In the genomic region with DNA sequence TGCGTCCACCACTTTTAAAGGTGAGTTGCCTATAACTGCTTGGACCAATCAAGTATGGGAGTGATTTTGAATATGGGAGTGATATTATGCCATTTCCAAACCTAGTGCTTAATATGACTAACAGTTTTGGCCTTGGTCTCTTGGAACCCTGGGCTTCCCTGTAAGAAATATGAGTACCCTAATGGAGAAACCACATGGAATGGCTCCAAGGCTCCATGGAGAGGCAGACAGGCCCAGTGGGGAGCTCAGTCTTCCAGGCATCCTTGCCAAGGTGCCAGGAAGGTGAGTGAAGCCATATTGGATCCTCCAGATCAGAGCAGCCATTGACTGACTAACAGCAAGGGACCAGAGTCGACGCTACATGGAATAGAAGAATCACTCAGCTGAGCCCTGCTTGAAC, we compare ENCODE assay signal across 25 cellular contexts. TPM values are rescaled to one million over a fixed set of nuclear protein-coding genes. Genes with fewer than 3 reads are reported as not detected.
DNase-seq lines count a peak whose midpoint lies in the region; ATAC-seq and TF ChIP-seq lines count a peak whose summit lies in the region.
"Had no signal": no experiment of that assay in that cellular context is flagged by ENCODE, and none has a peak within 500 bp of the region (broad histone marks: within the 10 kb centered on the region; RNA-seq: fewer than 3 reads in every experiment).

No MANE protein-coding gene starts in this region.

- H3K4me1 ChIP-seq in BLaER1 (peaks cover 88% of the 10 kb centered on the region), Karpas-422 (ENCODE audit: low read length) (peaks cover 64% of the 10 kb centered on the region)

- no peak for ATAC-seq in HG03108 (IDR thresholded peaks at IDR 0.05; ENCODE audit: unreplicated experiment)
- ATAC-seq: GM12878; naive thymus-derived CD8-positive, alpha-beta T cell; WTC11 had no signal

- peaks cover 57% of the 10 kb centered on the region for H3K4me1 Mint-ChIP-seq in nephron progenitor cell
- H3K4me1 Mint-ChIP-seq in osteocyte (ENCODE audit: unreplicated experiment) = peaks cover 53% of the 10 kb centered on the region

- no peak overlapping the region for H2AFZ ChIP-seq in Karpas-422 (ENCODE audit: low read length)

- H3K36me3 Mint-ChIP-seq in nephron progenitor cell (ENCODE audit: low read depth) (peaks cover 27% of the 10 kb centered on the region), osteocyte (ENCODE audit: unreplicated experiment) (no peaks in the 10 kb centered on the region)
- H3K36me3 Mint-ChIP-seq: naive thymus-derived CD8-positive, alpha-beta T cell; WTC11 had no signal

- H4K20me1 ChIP-seq in BLaER1 = no peaks in the 10 kb centered on the region
- no peaks in the 10 kb centered on the region for H4K20me1 ChIP-seq in Karpas-422 (ENCODE audit: insufficient read depth, low read depth, low read length)

- no peak overlapping the region for H3K4me3 Mint-ChIP-seq in nephron progenitor cell
- no peak overlapping the region for H3K4me3 Mint-ChIP-seq in osteocyte (ENCODE audit: unreplicated experiment)
- H3K4me3 Mint-ChIP-seq: WTC11 had no signal

- H3K9me3 ChIP-seq in BLaER1 (peaks cover 8% of the 10 kb centered on the region; the same call in 1 of the 2 replicates), Karpas-422 (ENCODE audit: low read length) (no peaks in the 10 kb centered on the region)
- H3K9me3 ChIP-seq: thyroid gland had no signal

- H3K9me2 ChIP-seq in Karpas-422 (replicated peaks; ENCODE audit: insufficient read depth, low read length) = no peaks in the 10 kb centered on the region

- H3K79me2 ChIP-seq in Karpas-422 (ENCODE audit: low read length) = peaks cover 88% of the 10 kb centered on the region

- H3K4me2 ChIP-seq in BLaER1 = peak overlapping the region; percentile 88
- peak overlapping the region; percentile 70 for H3K4me2 ChIP-seq in Karpas-422 (ENCODE audit: low read depth, low read length, poor library complexity, severe bottlenecking)

- DNase-seq in Karpas-422 (no peak), nephron progenitor cell (no peak), NCI-H524 treated with DMSO at 0.1 percent for 48 hours (lab: John Stamatoyannopoulos, UW) (no peak), osteocyte (ENCODE audit: extremely low spot score, unreplicated experiment) (no peak)
- DNase-seq: activated naive CD4-positive, alpha-beta T cell treated with Interleukin-2 at 50 U/mL for 16 hours; Calu3; effector CD8-positive, alpha-beta T cell; erythroblast; HCEC 1CT; midbrain; MM.1S; naive thymus-derived CD8-positive, alpha-beta T cell; NCI-H1417; NCI-H2107; Right ventricle myocardium superior; T1000; thyroid gland had no signal

- H3K27me3 ChIP-seq in BLaER1 (no peaks in the 10 kb centered on the region), Karpas-422 (ENCODE audit: low read length) (no peaks in the 10 kb centered on the region)
- H3K27me3 ChIP-seq: thyroid gland had no signal

- H3K27ac Mint-ChIP-seq in nephron progenitor cell (peak overlapping the region; percentile 54), osteocyte (ENCODE audit: unreplicated experiment) (no peak overlapping the region)
- H3K27ac Mint-ChIP-seq: WTC11 had no signal

- H3K9ac ChIP-seq in BLaER1 (peak overlapping the region; percentile 76; the same call in 1 of the 2 replicates), Karpas-422 (ENCODE audit: low read length) (peak overlapping the region; percentile 56; the same call in 1 of the 2 replicates)

- H3K27me3 Mint-ChIP-seq in nephron progenitor cell (ENCODE audit: low read depth, poor library complexity) (no peaks in the 10 kb centered on the region), osteocyte (ENCODE audit: unreplicated experiment) (no peaks in the 10 kb centered on the region)
- H3K27me3 Mint-ChIP-seq: naive thymus-derived CD8-positive, alpha-beta T cell; stimulated activated naive CD8-positive, alpha-beta T cell treated with anti-CD3 and anti-CD28 coated beads, Interleukin-15, Interleukin-2, amounts not matched to agents 100 ng/mL and 50 ng/mL, for 24 hours had no signal

- TF ChIP-seq CTCF in VCaP (conservative IDR thresholded peaks at IDR 0.05) (no peak), nephron progenitor cell (IDR thresholded peaks at IDR 0.05) (no peak), osteocyte (IDR thresholded peaks at IDR 0.05) (no peak)

- H3K9me3 Mint-ChIP-seq in nephron progenitor cell = peaks cover 3% of the 10 kb centered on the region
- H3K9me3 Mint-ChIP-seq in osteocyte (ENCODE audit: unreplicated experiment) = no peaks in the 10 kb centered on the region
- H3K9me3 Mint-ChIP-seq: naive thymus-derived CD8-positive, alpha-beta T cell; stimulated activated naive CD8-positive, alpha-beta T cell treated with anti-CD3 and anti-CD28 coated beads, Interleukin-15, Interleukin-2, amounts not matched to agents 100 ng/mL and 50 ng/mL, for 24 hours; WTC11 had no signal

- H3K36me3 ChIP-seq in BLaER1 = no peaks in the 10 kb centered on the region; the same call in 1 of the 2 replicates
- no peaks in the 10 kb centered on the region; the same call in 1 of the 2 replicates for H3K36me3 ChIP-seq in Karpas-422 (ENCODE audit: insufficient read depth, low read length)
- H3K36me3 ChIP-seq: thyroid gland had no signal

- H3K27ac ChIP-seq in BLaER1 (peak overlapping the region; percentile 90), Karpas-422 (ENCODE audit: low read length) (peak overlapping the region; percentile 94), VCaP (peak overlapping the region; percentile 79)
- H3K27ac ChIP-seq: C4-2B had no signal

- H3K4me3 ChIP-seq in BLaER1 (0 out of 2 replicates have a peak overlapping the region, but pooled peaks have one; percentile 3), Karpas-422 (ENCODE audit: low read length) (no peak overlapping the region)
- H3K4me3 ChIP-seq: GM12878, skin epidermis, thyroid gland had no signal

RNA-seq across cellular contexts. Expression of gene MAML3, which starts 53.2 kb away (rescaled TPM):
- total RNA-seq in Karpas-422 (2014; rRNA removed; shearing (Covaris generic); ENCODE audit: low replicate concordance) = 20.0 and 20.8 TPM in 2 replicates
- total RNA-seq in osteocyte = 8.0 and 8.2 TPM in 2 replicates
